20 cellular contexts compared by ENCODE assay signal in genomic region chr6:102812242-102812641, GRCh38.
"Had no signal": no experiment of that assay in that cellular context is flagged by ENCODE, and none has a peak within 500 bp of the region (broad histone marks: within the 10 kb centered on the region; RNA-seq: fewer than 3 reads in every experiment).

No MANE protein-coding gene starts in this region.

- H3K27ac ChIP-seq: coronary artery, lower lobe of right lung, right lobe of liver, skin epidermis, thyroid gland had no signal

- DNase-seq: activated B cell treated with CpG ODN at 0.5 μM for 24 hours; activated CD4-positive, alpha-beta T cell treated with anti-CD3 and anti-CD28 coated beads for 36 hours; activated CD4-positive, alpha-beta T cell treated with anti-CD3 and anti-CD28 coated beads, Interleukin-2, amount 50 U/mL, for 4 hours; activated CD8-positive, alpha-beta memory T cell treated with anti-CD3 and anti-CD28 coated beads for 24 hours; activated CD8-positive, alpha-beta memory T cell treated with anti-CD3 and anti-CD28 coated beads, Interleukin-2, amount 50 U/mL, for 4 hours; activated T-cell treated with anti-CD3 and anti-CD28 coated beads, Interleukin-2, amount 50 U/mL, for 24 hours; amniotic stem cell; cerebellar nuclear complex; lower lobe of right lung; naive B cell; nucleus accumbens; right lobe of liver; stimulated activated CD4-positive, alpha-beta T cell treated with anti-CD3 and anti-CD28 coated beads, Interleukin-1b, Interleukin-23, amount 100 ng/mL, for 48 hours; substantia nigra; T1000; thyroid gland had no signal

- ATAC-seq: activated CD4-positive, alpha-beta T cell treated with anti-CD3 and anti-CD28 coated beads for 36 hours; activated T-helper 17 cell treated with anti-CD3 and anti-CD28 coated beads, Interleukin-2, amount 50 U/mL, for 72 hours; left lobe of liver; lower lobe of right lung; right lobe of liver had no signal

- H3K27me3 ChIP-seq: right lobe of liver, thyroid gland had no signal

- H3K9me3 ChIP-seq: lower lobe of right lung, right lobe of liver, thyroid gland had no signal

- H3K4me1 ChIP-seq: lower lobe of right lung, right lobe of liver, thyroid gland had no signal

- H3K36me3 ChIP-seq: lower lobe of right lung, right lobe of liver, thyroid gland had no signal

- H3K4me3 ChIP-seq: coronary artery, lower lobe of right lung, right lobe of liver, skin epidermis, thyroid gland had no signal
